Comparison of ENCODE assay signal across 9 cellular contexts in genomic region chr16:19113577-19114358, GRCh38. TPM values are rescaled to one million over a fixed set of nuclear protein-coding genes. Genes with fewer than 3 reads are reported as not detected.
DNase-seq lines count a peak whose midpoint lies in the region; ATAC-seq and TF ChIP-seq lines count a peak whose summit lies in the region.
"Had no signal": no experiment of that assay in that cellular context is flagged by ENCODE, and none has a peak within 500 bp of the region (broad histone marks: within the 10 kb centered on the region; RNA-seq: fewer than 3 reads in every experiment).

ITPRIPL2 (plus strand) TSS chr16:19113964; CDS start chr16:19114462, 498 bp downstream.

- DNase-seq in NCI-H460 (ENCODE audit: extremely low read depth, low read depth) (peak; percentile 83), astrocyte of the spinal cord (ENCODE audit: low read depth, low spot score) (peak; percentile 90), right cardiac atrium (peak; percentile 96 to 98 (median 97)), prostate gland (ENCODE audit: low spot score) (peak; percentile 85)

- H3K27me3 ChIP-seq in BLaER1 (peaks cover 6% of the 10 kb centered on the region), right cardiac atrium (ENCODE audit: control insufficient read depth, insufficient read depth) (no peaks in the 10 kb centered on the region), prostate gland (replicated peaks; ENCODE audit: insufficient read depth) (no peaks in the 10 kb centered on the region)

- H3K9me3 ChIP-seq in BLaER1: no peaks in the 10 kb centered on the region
- H3K9me3 ChIP-seq in right cardiac atrium (ENCODE audit: control insufficient read depth, low read length): no peaks in the 10 kb centered on the region
- no peaks in the 10 kb centered on the region for H3K9me3 ChIP-seq in prostate gland

- H3K36me3 ChIP-seq in BLaER1 (no peaks in the 10 kb centered on the region), prostate gland (no peaks in the 10 kb centered on the region)

- peak; percentile 44 for ATAC-seq in GM18907 (IDR thresholded peaks at IDR 0.05; ENCODE audit: unreplicated experiment)
- peak; percentile 95 for ATAC-seq in right cardiac atrium
- no peak for ATAC-seq in HG03039 (IDR thresholded peaks at IDR 0.05; ENCODE audit: unreplicated experiment)
- no peak for ATAC-seq in HG03439 (IDR thresholded peaks at IDR 0.05; ENCODE audit: unreplicated experiment)

- WGBS in right cardiac atrium: 1% methylated on average over 74 of the region's 74 CpGs
- whole genome bisulfite sequencing in prostate gland: under 1% methylated on average over 61 of the region's 74 CpGs

- in situ Hi-C loops in astrocyte of the spinal cord (cut with HindIII; ENCODE audit: low sequenced_read_pairs): no loop called here

- H3K4me1 ChIP-seq in BLaER1: peaks cover 48% of the 10 kb centered on the region
- H3K4me1 ChIP-seq in right cardiac atrium (ENCODE audit: control insufficient read depth, insufficient read depth, low read length): peaks cover 11% of the 10 kb centered on the region
- peaks cover 8% of the 10 kb centered on the region for H3K4me1 ChIP-seq in prostate gland (replicated peaks)

- TF ChIP-seq POLR2A in prostate gland (IDR thresholded peaks at IDR 0.05): peak; percentile 68

- intact Hi-C loops in right cardiac atrium (cut with DNase I): no loop called here
- intact Hi-C loops in prostate gland (cut with DNase I): loop anchor here (5.0 kb wide), 1 partner anchor 41 kb away; no protein-coding TSS in a partner anchor

- TF ChIP-seq CTCF in astrocyte of the spinal cord (IDR thresholded peaks at IDR 0.05; ENCODE audit: low read depth, low read length) (no peak), prostate gland (IDR thresholded peaks at IDR 0.05) (peak in 2 of 4 experiments; percentile 21 to 24)

- H3K4me3 ChIP-seq in BLaER1 (peak within 1 kb of the TSS; percentile 70), astrocyte of the spinal cord (ENCODE audit: low read depth, low read length) (peak within 1 kb of the TSS; percentile 57), right cardiac atrium (ENCODE audit: low read length) (peak within 1 kb of the TSS; percentile 46), prostate gland (peak within 1 kb of the TSS; percentile 57 to 67)
- H3K4me3 ChIP-seq: SK-N-MC had no signal

- H3K4me2 ChIP-seq in BLaER1: peak within 1 kb of the TSS; percentile 69

- peak within 1 kb of the TSS; percentile 86 for H3K27ac ChIP-seq in BLaER1
- peak within 1 kb of the TSS; percentile 94 for H3K27ac ChIP-seq in right cardiac atrium (ENCODE audit: low read length)
- peak within 1 kb of the TSS; percentile 86 to 89 for H3K27ac ChIP-seq in prostate gland
- H3K27ac ChIP-seq: SK-N-MC had no signal

- H4K20me1 ChIP-seq in BLaER1: no peaks in the 10 kb centered on the region

- peak within 1 kb of the TSS; percentile 80 for H3K9ac ChIP-seq in BLaER1

RNA-seq across cellular contexts. Expression of gene ITPRIPL2, which starts in this region (rescaled TPM):
- total RNA-seq in NCI-H460 (2014; rRNA removed; shearing (Covaris generic)): 25.7 and 30.0 TPM in 2 replicates
- polyA plus RNA-seq in NCI-H460 (2014; cell fraction: nucleus; rRNA removed): 40.1 and 40.4 TPM in 2 replicates
- total RNA-seq in right cardiac atrium (10 to 100 TPM; 16.9 to 37.0 (median 22.0) TPM), prostate gland (10 to 100 TPM; 56.6 to 66.4 TPM)
- polyA plus RNA-seq in right cardiac atrium: 5.8 TPM

Comparison
In these comparisons a context has a peak if more than half of its experiments do, and no peak if none do; other contexts are left out.
1. ATAC-seq: peak in GM18907 (single experiment) and right cardiac atrium (2 of 2); none in HG03039 (single experiment) and HG03439 (single experiment).
2. Peak in every context shown above with its lines, with median percentiles within 50 percentile points of each other: H3K27ac ChIP-seq, H3K4me3 ChIP-seq and DNase-seq.